ENCODE assay signal across 8 cellular contexts in the genomic region with DNA sequence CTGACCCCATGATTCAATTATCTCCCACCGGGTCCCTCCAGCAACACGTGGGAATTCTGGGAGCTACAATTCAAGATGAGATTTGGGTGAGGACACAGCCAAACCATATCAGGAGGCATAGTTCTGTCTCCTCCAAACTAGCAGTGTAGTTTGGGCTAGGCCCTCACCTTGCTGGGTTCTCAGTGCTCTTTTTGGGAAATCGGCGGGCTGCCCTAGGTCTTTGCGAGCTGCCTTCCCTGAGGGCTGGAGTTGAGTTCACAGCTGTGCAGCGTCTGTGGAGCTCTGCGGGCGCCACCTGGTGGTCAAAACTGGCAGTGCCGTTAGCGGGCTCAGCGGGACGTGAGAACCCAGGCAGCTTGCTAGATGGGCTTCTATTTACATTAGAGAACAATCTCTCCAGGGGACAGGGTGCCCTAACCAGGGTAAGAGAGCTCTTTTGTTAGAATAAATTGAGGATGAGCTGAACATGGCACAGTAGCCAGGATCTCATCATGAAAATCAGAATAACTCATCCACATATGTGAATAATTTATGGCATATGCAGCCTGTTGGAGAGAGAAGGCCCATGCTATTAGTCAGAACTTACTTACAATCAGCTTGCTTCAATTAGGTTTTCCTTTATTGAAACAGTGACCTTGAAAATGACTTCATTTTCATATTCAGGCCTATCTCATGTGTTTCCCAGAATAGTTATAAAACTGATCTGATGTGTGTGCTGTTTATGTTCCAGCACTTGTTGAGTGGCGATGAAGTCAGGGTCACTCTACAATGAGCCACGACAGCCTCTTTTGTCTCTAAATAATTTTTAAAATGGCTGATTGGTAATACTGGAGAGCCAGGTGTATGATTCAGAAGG. TPM values are rescaled to one million over a fixed set of nuclear protein-coding genes. Genes with fewer than 3 reads are reported as not detected.
DNase-seq lines count a peak whose midpoint lies in the region; ATAC-seq and TF ChIP-seq lines count a peak whose summit lies in the region.

No MANE protein-coding gene starts in this region.

- peak; percentile 99 for TF ChIP-seq CTCF in mesothelial cell of epicardium (IDR thresholded peaks at IDR 0.05; ENCODE audit: unreplicated experiment)

- H3K4me3 Mint-ChIP-seq in activated CD4-positive, alpha-beta memory T cell treated with anti-CD3 and anti-CD28 coated beads, Interleukin-2, amount 10 ng/mL, durations not matched to agents 7 days and 5 days = no peak overlapping the region
- H3K4me3 Mint-ChIP-seq in mesothelial cell of epicardium = no peak overlapping the region

- ATAC-seq in GM19468 (IDR thresholded peaks at IDR 0.05; ENCODE audit: extremely low read depth, unreplicated experiment) (peak; percentile 71), HG03565 (IDR thresholded peaks at IDR 0.05; ENCODE audit: unreplicated experiment) (peak; percentile 95)

- CTCF ChIA-PET in activated CD4-positive, alpha-beta memory T cell treated with anti-CD3 and anti-CD28 coated beads, Interleukin-2, amount 10 ng/mL, durations not matched to agents 7 days and 5 days (lab: Charles Lee) = interaction anchor here (0.6 to 5.3 kb wide), 58 partner anchors 9 to 573 kb away, joined by 3 to 98 read pairs (median 5); partner anchors contain the start of gene ENOSF1

- no peaks in the 10 kb centered on the region for H3K9me3 Mint-ChIP-seq in activated CD4-positive, alpha-beta memory T cell treated with anti-CD3 and anti-CD28 coated beads, Interleukin-2, amount 10 ng/mL, durations not matched to agents 7 days and 5 days
- H3K9me3 Mint-ChIP-seq in mesothelial cell of epicardium = no peaks in the 10 kb centered on the region

- in situ Hi-C loops in Caki2 (cut with HindIII; ENCODE audit: low pct_unique_long_range_greater_than_20kb, low sequenced_read_pairs) = loop anchor here (25.0 kb wide), 1 partner anchor 102 kb away; no protein-coding TSS in a partner anchor

- no peak overlapping the region for H3K27ac Mint-ChIP-seq in activated CD4-positive, alpha-beta memory T cell treated with anti-CD3 and anti-CD28 coated beads, Interleukin-2, amount 10 ng/mL, durations not matched to agents 7 days and 5 days
- no peak overlapping the region for H3K27ac Mint-ChIP-seq in mesothelial cell of epicardium

- no peaks in the 10 kb centered on the region for H3K36me3 Mint-ChIP-seq in activated CD4-positive, alpha-beta memory T cell treated with anti-CD3 and anti-CD28 coated beads, Interleukin-2, amount 10 ng/mL, durations not matched to agents 7 days and 5 days (ENCODE audit: low read depth)
- no peaks in the 10 kb centered on the region for H3K36me3 Mint-ChIP-seq in mesothelial cell of epicardium

- DNase-seq in Caki2 (ENCODE audit: low read depth) = peak; percentile 57
- DNase-seq in NCI-H774 (lab: John Stamatoyannopoulos, UW) = peak; percentile 73
- DNase-seq in activated CD4-positive, alpha-beta memory T cell treated with anti-CD3 and anti-CD28 coated beads, Interleukin-2, amount 10 ng/mL, durations not matched to agents 7 days and 5 days = peak; percentile 87
- DNase-seq in effector CD8-positive, alpha-beta T cell (lab: John Stamatoyannopoulos, UW) = peak; percentile 82
- peak; percentile 84 to 98 for DNase-seq in mesothelial cell of epicardium (ENCODE audit: low spot score in 2 of 2, unreplicated experiment in 2 of 2)
- DNase-seq in stimulated activated CD8-positive, alpha-beta memory T cell treated with anti-CD3 and anti-CD28 coated beads, Interleukin-2, amount 100 ng/mL, for 48 hours (ENCODE audit: low read depth in 2 of 2) = peak; percentile 83 to 87

- H3K27me3 Mint-ChIP-seq in activated CD4-positive, alpha-beta memory T cell treated with anti-CD3 and anti-CD28 coated beads, Interleukin-2, amount 10 ng/mL, durations not matched to agents 7 days and 5 days = peaks cover 21% of the 10 kb centered on the region
- H3K27me3 Mint-ChIP-seq in mesothelial cell of epicardium (ENCODE audit: low read depth) = peaks cover 19% of the 10 kb centered on the region

- H3K4me1 Mint-ChIP-seq in activated CD4-positive, alpha-beta memory T cell treated with anti-CD3 and anti-CD28 coated beads, Interleukin-2, amount 10 ng/mL, durations not matched to agents 7 days and 5 days = peaks cover 7% of the 10 kb centered on the region
- H3K4me1 Mint-ChIP-seq in mesothelial cell of epicardium = peaks cover 8% of the 10 kb centered on the region

- POLR2A ChIA-PET in activated CD4-positive, alpha-beta memory T cell treated with anti-CD3 and anti-CD28 coated beads, Interleukin-2, amount 10 ng/mL, durations not matched to agents 7 days and 5 days (lab: Charles Lee) = interaction anchor here (1.1 to 1.2 kb wide), 3 partner anchors 127 to 215 kb away, joined by 3 to 4 read pairs (median 3); partner anchors contain the start of gene ENOSF1

RNA-seq across cellular contexts. Expression of gene YES1, which starts 27.4 kb away (rescaled TPM):
- total RNA-seq in Caki2 (2014; rRNA removed; shearing (Covaris generic); ENCODE audit: low replicate concordance) = 18.0 and 43.0 TPM in 2 replicates
- total RNA-seq in activated CD4-positive, alpha-beta memory T cell treated with anti-CD3 and anti-CD28 coated beads, Interleukin-2, amount 10 ng/mL, durations not matched to agents 7 days and 5 days = 10 to 100 TPM; 11.2 to 12.0 TPM
- 46.5 to 53.1 TPM (median 47.5 TPM) in 3 replicates for total RNA-seq in mesothelial cell of epicardium

Comparison
In these comparisons a context has a peak if more than half of its experiments do, and no peak if none do; other contexts are left out.
1. Peak in every context shown above with its lines: DNase-seq and ATAC-seq.